ENCODE assay signal across 13 cellular contexts in the genomic region with DNA sequence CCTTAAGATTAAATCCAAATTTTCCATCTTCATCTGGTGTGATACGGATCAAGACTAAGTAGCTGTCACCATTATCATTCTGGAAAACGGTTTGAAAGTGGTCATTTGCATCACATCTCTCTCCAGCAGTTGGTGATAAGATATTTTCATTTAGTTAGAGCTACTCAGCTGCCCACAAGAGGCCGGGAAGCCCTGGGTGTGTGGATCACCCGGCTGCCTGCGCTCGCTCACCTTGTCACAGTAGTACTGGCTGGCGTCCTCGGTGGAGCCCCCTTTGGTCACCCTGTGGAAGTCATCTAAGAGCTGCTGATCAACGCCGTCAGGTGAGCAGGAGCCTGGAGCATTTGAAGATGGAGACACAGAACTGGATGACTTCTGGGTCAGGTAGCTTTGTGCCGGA.
DNase-seq lines count a peak whose midpoint lies in the region; ATAC-seq and TF ChIP-seq lines count a peak whose summit lies in the region.
"Had no signal": no experiment of that assay in that cellular context is flagged by ENCODE, and none has a peak within 500 bp of the region (broad histone marks: within the 10 kb centered on the region; RNA-seq: fewer than 3 reads in every experiment).

No MANE protein-coding gene starts in this region.

- H2BK5ac ChIP-seq in trophoblast cell (ENCODE audit: low read depth, low read length, poor library complexity) = no peak overlapping the region

- peak; percentile 82 for ATAC-seq in HCT116

- no peak overlapping the region for H3K23ac ChIP-seq in trophoblast cell (ENCODE audit: low read length)

- H4K8ac ChIP-seq in trophoblast cell (ENCODE audit: low read depth, low read length) = no peak overlapping the region

- H3K4me2 ChIP-seq in HCT116 (ENCODE audit: low read length) = no peak overlapping the region
- no peak overlapping the region for H3K4me2 ChIP-seq in trophoblast cell (ENCODE audit: low read length)

- H3K36me3 ChIP-seq in HCT116 (ENCODE audit: control insufficient read depth in 1 of 2, insufficient read depth in 2 of 2, low read length in 2 of 2) = peaks cover 23 to 25% of the 10 kb centered on the region in 2 experiments; a peak in 3 of 4 replicates
- no peaks in the 10 kb centered on the region for H3K36me3 ChIP-seq in kidney epithelial cell (ENCODE audit: control insufficient read depth, insufficient read depth, low read length)
- no peaks in the 10 kb centered on the region for H3K36me3 ChIP-seq in trophoblast cell (ENCODE audit: control insufficient read depth in 1 of 2, insufficient read depth in 2 of 2, low read length in 2 of 2)

- no peaks in the 10 kb centered on the region for H3K9me3 Mint-ChIP-seq in activated T-helper 1 cell treated with anti-CD3 and anti-CD28 coated beads, Interleukin-12 subunit alpha, Interleukin-12 subunit beta, Interleukin-2, Interleukin-4 antibody, amounts not matched to agents 30 ng/mL and 10 ng/mL and 1 ng/mL, durations not matched to agents 14 hours and 24 hours and 36 hours
- H3K9me3 Mint-ChIP-seq: central memory CD8-positive, alpha-beta T cell had no signal

- no peak overlapping the region for H2AK5ac ChIP-seq in trophoblast cell (ENCODE audit: low read length)

- H3K4me3 ChIP-seq in HCT116 (replicated peaks in 1 of 2; ENCODE audit: low read depth in 1 of 2, low read length in 2 of 2) (no peak overlapping the region), kidney epithelial cell (ENCODE audit: low read depth, low read length) (no peak overlapping the region), trophoblast cell (ENCODE audit: low read depth, low read length) (no peak overlapping the region)
- H3K4me3 ChIP-seq: lung, pancreas had no signal

- H3K14ac ChIP-seq in trophoblast cell (ENCODE audit: low read length) = no peak overlapping the region

- no peak overlapping the region for H2BK12ac ChIP-seq in trophoblast cell (ENCODE audit: low read length)

- RAD21 ChIA-PET in HCT116 (lab: Charles Lee; ENCODE audit: low non-redundant PET in 1 of 2, low total read pairs in 2 of 2, uncharacterized antibody in 2 of 2, unreplicated experiment in 2 of 2) = no interaction called here

- peak in 2 of 3 experiments; percentile 34 to 43; a peak in 4 of 6 replicates for TF ChIP-seq CTCF in HCT116 (IDR thresholded peaks at IDR 0.05 in 2 of 3, conservative IDR thresholded peaks at IDR 0.05 in 1 of 3; ENCODE audit: borderline replicate concordance in 1 of 3, insufficient read depth in 1 of 3, low read depth in 2 of 3, low read length in 2 of 3)
- TF ChIP-seq CTCF in kidney epithelial cell (IDR thresholded peaks at IDR 0.05; ENCODE audit: insufficient read depth, low read length, poor library complexity, severe bottlenecking) = peak; percentile 8

- H3K18ac ChIP-seq in trophoblast cell (ENCODE audit: low read length) = no peak overlapping the region

- no CpG with 5 or more reads among the region's 11 CpGs for WGBS in trophoblast cell (ENCODE audit: extremely low coverage, insufficient coverage, insufficient read length)

- no peak overlapping the region for H4K91ac ChIP-seq in trophoblast cell (ENCODE audit: low read depth, low read length)

- H3K27ac Mint-ChIP-seq in activated T-helper 1 cell treated with anti-CD3 and anti-CD28 coated beads, Interleukin-12 subunit alpha, Interleukin-12 subunit beta, Interleukin-2, Interleukin-4 antibody, amounts not matched to agents 30 ng/mL and 10 ng/mL and 1 ng/mL, durations not matched to agents 14 hours and 24 hours and 36 hours = peak overlapping the region; percentile 40

- H2AFZ ChIP-seq in HCT116 (ENCODE audit: low read depth, low read length, poor library complexity, severe bottlenecking) (no peak overlapping the region), trophoblast cell (ENCODE audit: insufficient read depth, low read length, poor library complexity) (no peak overlapping the region)

- peak; percentile 5 for DNase-seq in DMS 273 (lab: John Stamatoyannopoulos, UW; ENCODE audit: unreplicated experiment)
- no peak for DNase-seq in DMS 273 treated with DMSO at 0.1 percent for 48 hours (lab: John Stamatoyannopoulos, UW)
- DNase-seq in HCT116 (ENCODE audit: low read depth, low spot score) = no peak
- no peak for DNase-seq in activated T-helper 1 cell treated with anti-CD3 and anti-CD28 coated beads, Interleukin-12 subunit alpha, Interleukin-12 subunit beta, Interleukin-2, Interleukin-4 antibody, amounts not matched to agents 30 ng/mL and 10 ng/mL and 1 ng/mL, durations not matched to agents 14 hours and 24 hours and 36 hours (ENCODE audit: low spot score)
- DNase-seq in kidney epithelial cell (ENCODE audit: low read depth) = no peak
- no peak for DNase-seq in trophoblast cell
- DNase-seq in putamen (ENCODE audit: low spot score) = no peak
- DNase-seq in GM03348 (ENCODE audit: low spot score) = no peak
- DNase-seq: EL, NCI-H1092, pancreas had no signal

- H3K9me3 ChIP-seq in HCT116 (ENCODE audit: control insufficient read depth in 1 of 2, insufficient read depth in 1 of 2, low read depth in 1 of 2, low read length in 2 of 2) (no peaks in the 10 kb centered on the region), trophoblast cell (ENCODE audit: insufficient read depth, low read depth, low read length) (peaks cover 2% of the 10 kb centered on the region)
- H3K9me3 ChIP-seq: pancreas had no signal

- peaks cover 2% of the 10 kb centered on the region for H3K27me3 Mint-ChIP-seq in activated T-helper 1 cell treated with anti-CD3 and anti-CD28 coated beads, Interleukin-12 subunit alpha, Interleukin-12 subunit beta, Interleukin-2, Interleukin-4 antibody, amounts not matched to agents 30 ng/mL and 10 ng/mL and 1 ng/mL, durations not matched to agents 14 hours and 24 hours and 36 hours (ENCODE audit: insufficient read depth)

- H4K20me1 ChIP-seq in HCT116 (ENCODE audit: insufficient read depth) = no peaks in the 10 kb centered on the region

- peaks cover 54% of the 10 kb centered on the region for H3K4me1 Mint-ChIP-seq in activated T-helper 1 cell treated with anti-CD3 and anti-CD28 coated beads, Interleukin-12 subunit alpha, Interleukin-12 subunit beta, Interleukin-2, Interleukin-4 antibody, amounts not matched to agents 30 ng/mL and 10 ng/mL and 1 ng/mL, durations not matched to agents 14 hours and 24 hours and 36 hours (ENCODE audit: low read depth)
- H3K4me1 Mint-ChIP-seq: central memory CD8-positive, alpha-beta T cell had no signal

- H3K4me3 Mint-ChIP-seq in activated T-helper 1 cell treated with anti-CD3 and anti-CD28 coated beads, Interleukin-12 subunit alpha, Interleukin-12 subunit beta, Interleukin-2, Interleukin-4 antibody, amounts not matched to agents 30 ng/mL and 10 ng/mL and 1 ng/mL, durations not matched to agents 14 hours and 24 hours and 36 hours = peak overlapping the region; percentile 70
- H3K4me3 Mint-ChIP-seq: central memory CD8-positive, alpha-beta T cell had no signal

- intact Hi-C loops in HCT116 (cut with micrococcal nuclease) = no loop called here
- intact Hi-C loops in activated T-helper 1 cell treated with anti-CD3 and anti-CD28 coated beads, Interleukin-12 subunit alpha, Interleukin-12 subunit beta, Interleukin-2, Interleukin-4 antibody, amounts not matched to agents 30 ng/mL and 10 ng/mL and 1 ng/mL, durations not matched to agents 14 hours and 24 hours and 36 hours (cut with micrococcal nuclease) = loop anchor here (1.0 to 5.0 kb wide), 7 partner anchors 8 to 523 kb away; partner anchors contain the start of genes ABITRAM, CTNNAL1, ELP1 and EPB41L4B

- TF ChIP-seq POLR2A in HCT116 (IDR thresholded peaks at IDR 0.05; ENCODE audit: borderline replicate concordance, extremely low read depth, insufficient read depth, insufficient read length) = no peak

- no peak overlapping the region for H3K4ac ChIP-seq in trophoblast cell (ENCODE audit: low read depth, low read length)

- no peak overlapping the region for H2BK120ac ChIP-seq in trophoblast cell (ENCODE audit: insufficient read depth, low read length, poor library complexity)

- H4K12ac ChIP-seq in trophoblast cell (ENCODE audit: low read depth, low read length) = no peak overlapping the region

- POLR2A ChIA-PET in HCT116 (lab: Charles Lee) = no interaction called here

- no peaks in the 10 kb centered on the region for H3K9me2 ChIP-seq in HCT116 (ENCODE audit: insufficient read depth)

- H3K4me1 ChIP-seq in HCT116 (ENCODE audit: control insufficient read depth in 1 of 2, insufficient read depth in 2 of 2, low read length in 2 of 2) = no peaks in the 10 kb centered on the region
- no peaks in the 10 kb centered on the region for H3K4me1 ChIP-seq in trophoblast cell (ENCODE audit: control insufficient read depth in 1 of 2, insufficient read depth in 2 of 2, low read length in 2 of 2)
- H3K4me1 ChIP-seq: pancreas had no signal

- H3K9ac ChIP-seq in HCT116 (ENCODE audit: low read length) (no peak overlapping the region), trophoblast cell (ENCODE audit: low read length) (no peak overlapping the region)

- no peaks in the 10 kb centered on the region for H3K36me3 Mint-ChIP-seq in activated T-helper 1 cell treated with anti-CD3 and anti-CD28 coated beads, Interleukin-12 subunit alpha, Interleukin-12 subunit beta, Interleukin-2, Interleukin-4 antibody, amounts not matched to agents 30 ng/mL and 10 ng/mL and 1 ng/mL, durations not matched to agents 14 hours and 24 hours and 36 hours (ENCODE audit: low read depth)

- H3K27me3 ChIP-seq in HCT116 (ENCODE audit: insufficient read depth, low read length) (no peaks in the 10 kb centered on the region), kidney epithelial cell (ENCODE audit: control insufficient read depth, insufficient read depth, low read length) (no peaks in the 10 kb centered on the region), trophoblast cell (ENCODE audit: insufficient read depth, low read length) (no peaks in the 10 kb centered on the region)
- H3K27me3 ChIP-seq: pancreas had no signal

- CTCF ChIA-PET in HCT116 (lab: Charles Lee) = no interaction called here

- TF ChIP-seq RAD21 in HCT116 (IDR thresholded peaks at IDR 0.05; ENCODE audit: low read depth) = no peak

- H3K79me2 ChIP-seq in HCT116 (ENCODE audit: insufficient read depth, low read length) = no peaks in the 10 kb centered on the region
- H3K79me2 ChIP-seq in trophoblast cell (ENCODE audit: control insufficient read depth, insufficient read depth, low read length, poor library complexity) = no peaks in the 10 kb centered on the region

- no TSS peak for BruUV-seq in HCT116 (replicated peaks; lab: Mats Ljungman, UMichigan)

- no peaks in the 10 kb centered on the region for H3K79me1 ChIP-seq in trophoblast cell (ENCODE audit: low read length)

- H3K27ac ChIP-seq in HCT116 (ENCODE audit: low read depth, low read length) = no peak overlapping the region
- H3K27ac ChIP-seq in trophoblast cell (ENCODE audit: low read depth, low read length) = no peak overlapping the region
- H3K27ac ChIP-seq: pancreas had no signal

TF ChIP-seq in HCT116, 20 proteins besides CTCF, POLR2A, EP300 and RAD21 (continues in another document):
- TF ChIP-seq FOSL1 (IDR thresholded peaks at IDR 0.05; ENCODE audit: low read depth) (no peak), EZH2phosphoT487 (IDR thresholded peaks at IDR 0.05; ENCODE audit: borderline replicate concordance) (no peak), SIN3A (IDR thresholded peaks at IDR 0.05; ENCODE audit: low read depth) (no peak), EZH2 (IDR thresholded peaks at IDR 0.05) (no peak), ELF1 (IDR thresholded peaks at IDR 0.05; ENCODE audit: borderline replicate concordance, low read depth) (no peak), YY1 (IDR thresholded peaks at IDR 0.05; ENCODE audit: extremely low read depth, insufficient replicate concordance, low read depth, low read length) (no peak)
